1 cellular context compared by ENCODE assay signal in genomic region chr17:15966183-15966878, GRCh38.
TF ChIP-seq lines count a peak whose summit lies in the region.

No MANE protein-coding gene starts in this region.

TF ChIP-seq in GM23338, 12 proteins besides CTCF, POLR2A, EP300 and RAD21 (continued from another document):
- peak; percentile 73 for TF ChIP-seq ZNF462 (CRISPR knock-in tag; IDR thresholded peaks at IDR 0.05)
- TF ChIP-seq CREB1 (CRISPR knock-in tag; IDR thresholded peaks at IDR 0.05; ENCODE audit: low read depth) = 0 out of 2 replicates have a peak, but pooled peaks have one; percentile 15
- TF ChIP-seq, protein P1, sequence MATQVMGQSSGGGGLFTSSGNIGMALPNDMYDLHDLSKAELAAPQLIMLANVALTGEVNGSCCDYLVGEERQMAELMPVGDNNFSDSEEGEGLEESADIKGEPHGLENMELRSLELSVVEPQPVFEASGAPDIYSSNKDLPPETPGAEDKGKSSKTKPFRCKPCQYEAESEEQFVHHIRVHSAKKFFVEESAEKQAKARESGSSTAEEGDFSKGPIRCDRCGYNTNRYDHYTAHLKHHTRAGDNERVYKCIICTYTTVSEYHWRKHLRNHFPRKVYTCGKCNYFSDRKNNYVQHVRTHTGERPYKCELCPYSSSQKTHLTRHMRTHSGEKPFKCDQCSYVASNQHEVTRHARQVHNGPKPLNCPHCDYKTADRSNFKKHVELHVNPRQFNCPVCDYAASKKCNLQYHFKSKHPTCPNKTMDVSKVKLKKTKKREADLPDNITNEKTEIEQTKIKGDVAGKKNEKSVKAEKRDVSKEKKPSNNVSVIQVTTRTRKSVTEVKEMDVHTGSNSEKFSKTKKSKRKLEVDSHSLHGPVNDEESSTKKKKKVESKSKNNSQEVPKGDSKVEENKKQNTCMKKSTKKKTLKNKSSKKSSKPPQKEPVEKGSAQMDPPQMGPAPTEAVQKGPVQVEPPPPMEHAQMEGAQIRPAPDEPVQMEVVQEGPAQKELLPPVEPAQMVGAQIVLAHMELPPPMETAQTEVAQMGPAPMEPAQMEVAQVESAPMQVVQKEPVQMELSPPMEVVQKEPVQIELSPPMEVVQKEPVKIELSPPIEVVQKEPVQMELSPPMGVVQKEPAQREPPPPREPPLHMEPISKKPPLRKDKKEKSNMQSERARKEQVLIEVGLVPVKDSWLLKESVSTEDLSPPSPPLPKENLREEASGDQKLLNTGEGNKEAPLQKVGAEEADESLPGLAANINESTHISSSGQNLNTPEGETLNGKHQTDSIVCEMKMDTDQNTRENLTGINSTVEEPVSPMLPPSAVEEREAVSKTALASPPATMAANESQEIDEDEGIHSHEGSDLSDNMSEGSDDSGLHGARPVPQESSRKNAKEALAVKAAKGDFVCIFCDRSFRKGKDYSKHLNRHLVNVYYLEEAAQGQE (IDR thresholded peaks at IDR 0.05; ENCODE audit: unreplicated experiment) = no peak
